19 cellular contexts compared by ENCODE assay signal in genomic region chr3:52406231-52406661, GRCh38. TPM values are rescaled to one million over a fixed set of nuclear protein-coding genes. Genes with fewer than 3 reads are reported as not detected.
DNase-seq lines count a peak whose midpoint lies in the region; ATAC-seq and TF ChIP-seq lines count a peak whose summit lies in the region.
"Had no signal": no experiment of that assay in that cellular context is flagged by ENCODE, and none has a peak within 500 bp of the region (broad histone marks: within the 10 kb centered on the region; RNA-seq: fewer than 3 reads in every experiment).

No MANE protein-coding gene starts in this region.

- H3K36me3 ChIP-seq in osteoblast (ENCODE audit: insufficient read depth, low read length) (peaks cover 70% of the 10 kb centered on the region), PC-3 (ENCODE audit: low read depth, low read length) (peaks cover 61% of the 10 kb centered on the region)

- BruUV-seq in PC-3 (replicated peaks; lab: Mats Ljungman, UMichigan): no TSS peak

- no peaks in the 10 kb centered on the region for H3K9me2 ChIP-seq in PC-3 (replicated peaks; ENCODE audit: low read length)

- H3K27ac ChIP-seq in osteoblast (ENCODE audit: low read depth, low read length) (no peak overlapping the region), PC-3 (ENCODE audit: low read length) (no peak overlapping the region)
- H3K27ac ChIP-seq: brain microvascular endothelial cell, tibial artery had no signal

- POLR2A ChIA-PET in PC-3 (lab: Charles Lee; ENCODE audit: unreplicated experiment): no interaction called here

- intact Hi-C loops in Right ventricle myocardium superior (cut with DNase I) (no loop called here), left cardiac atrium (cut with DNase I) (no loop called here), PC-3 (cut with micrococcal nuclease) (no loop called here)

- DNase-seq in Right ventricle myocardium superior (peak; percentile 43), left cardiac atrium (no peak), osteoblast (ENCODE audit: insufficient read length, low spot score, missing footprints) (peak; percentile 50), DMS153 (lab: John Stamatoyannopoulos, UW) (no peak), PC-3 (no peak), NCI-H446 treated with DMSO at 0.1 percent for 48 hours (lab: John Stamatoyannopoulos, UW) (no peak)
- DNase-seq: activated CD4-positive, alpha-beta T cell treated with anti-CD3 and anti-CD28 coated beads, Interleukin-2, amount 10 ng/mL, durations not matched to agents 24 days and 14 days; brain microvascular endothelial cell; DND-41; NCI-H1436; NCI-H226; NK-92 treated with Interleukin-12 subunit alpha and Interleukin-12 subunit beta, amount 100 ng/mL, for 24 hours had no signal

- H3F3A ChIP-seq in PC-3 (ENCODE audit: low read length, unreplicated experiment): no peaks in the 10 kb centered on the region

- no peaks in the 10 kb centered on the region for H3K27me3 ChIP-seq in osteoblast (ENCODE audit: insufficient read depth, low read length)
- H3K27me3 ChIP-seq in PC-3 (ENCODE audit: low read length): no peaks in the 10 kb centered on the region
- H3K27me3 ChIP-seq: brain microvascular endothelial cell, tibial artery had no signal

- H4K20me1 ChIP-seq in osteoblast (ENCODE audit: insufficient read depth, low read length) (peaks cover 12% of the 10 kb centered on the region), PC-3 (ENCODE audit: low read length) (no peaks in the 10 kb centered on the region)

- H2AFZ ChIP-seq in osteoblast (ENCODE audit: low read length) (no peak overlapping the region), PC-3 (ENCODE audit: low read length) (no peak overlapping the region)
- H2AFZ ChIP-seq: GM23338 had no signal

- H3K9ac ChIP-seq in PC-3 (ENCODE audit: low read length): no peak overlapping the region

- H3K9me3 ChIP-seq in osteoblast (ENCODE audit: low read depth, low read length) (no peaks in the 10 kb centered on the region), PC-3 (ENCODE audit: low read length) (no peaks in the 10 kb centered on the region)
- H3K9me3 ChIP-seq: tibial artery had no signal

- H3K4me1 ChIP-seq in osteoblast (ENCODE audit: insufficient read depth, low read length) (peaks cover 14% of the 10 kb centered on the region), PC-3 (ENCODE audit: insufficient read depth, low read length) (peaks cover 12% of the 10 kb centered on the region)

- H3K4me3 ChIP-seq in osteoblast (ENCODE audit: insufficient read depth, low read length) (no peak overlapping the region), PC-3 (ENCODE audit: low read length) (no peak overlapping the region)
- H3K4me3 ChIP-seq: GM23338, tibial artery had no signal

- H3K4me2 ChIP-seq in osteoblast (ENCODE audit: insufficient read depth, low read length) (no peak overlapping the region), PC-3 (ENCODE audit: low read length) (no peak overlapping the region)
- H3K4me2 ChIP-seq: GM23338 had no signal

- CTCF ChIA-PET in PC-3 (lab: Charles Lee): no interaction called here

- ATAC-seq in Right ventricle myocardium superior (ENCODE audit: poor library complexity) (no peak), left cardiac atrium (no peak), esophagus mucosa (peak; percentile 66), HG03045 (IDR thresholded peaks at IDR 0.05; ENCODE audit: unreplicated experiment) (no peak), PC-3 (no peak)
- ATAC-seq: activated naive CD4-positive, alpha-beta T cell treated with anti-CD3 and anti-CD28 coated beads, Interleukin-2, amount 50 U/mL, for 72 hours; GM23338; naive thymus-derived CD8-positive, alpha-beta T cell; stimulated activated effector memory CD8-positive, alpha-beta T cell treated with anti-CD3 and anti-CD28 coated beads, Interleukin-12 subunit alpha, Interleukin-12 subunit beta, amount 100 ng/mL, for 72 hours had no signal

- TF ChIP-seq CTCF in osteoblast (IDR thresholded peaks at IDR 0.05; ENCODE audit: extremely low read depth, low read depth, low read length) (no peak), PC-3 (conservative IDR thresholded peaks at IDR 0.05; ENCODE audit: low read depth, low read length) (no peak)

- peaks cover 30% of the 10 kb centered on the region for H3K79me2 ChIP-seq in osteoblast (ENCODE audit: insufficient read depth, low read length)
- H3K79me2 ChIP-seq in PC-3 (ENCODE audit: low read length): peaks cover 32% of the 10 kb centered on the region

RNA-seq across cellular contexts. Expression of gene BAP1, which starts 3.6 kb away (rescaled TPM):
- total RNA-seq in Right ventricle myocardium superior (46.2 TPM), left cardiac atrium (10 to 100 TPM; 52.6 to 62.4 TPM), esophagus mucosa (43.9 TPM), osteoblast (65.4 and 72.4 TPM in 2 replicates), PC-3 (2014; rRNA removed) (103 and 108 TPM in 2 replicates)

RNA-seq across cellular contexts. Expression of gene PHF7, which starts 4.2 kb away (rescaled TPM):
- total RNA-seq in Right ventricle myocardium superior (16.8 TPM), left cardiac atrium (10 to 100 TPM; 13.1 to 16.0 TPM), esophagus mucosa (6.0 TPM), osteoblast (8.8 and 10.9 TPM in 2 replicates), PC-3 (2014; rRNA removed) (7.3 and 8.5 TPM in 2 replicates)

RNA-seq across cellular contexts. Expression of gene SEMA3G, which starts 38.7 kb away (rescaled TPM):
- total RNA-seq in Right ventricle myocardium superior: 10.4 TPM
- 10 to 100 TPM; 13.7 to 19.9 TPM for total RNA-seq in left cardiac atrium
- 2.7 TPM for total RNA-seq in esophagus mucosa
- total RNA-seq in osteoblast: under 0.01 TPM in 1 of 2 replicates, not detected in the other
- total RNA-seq in PC-3 (2014; rRNA removed): 0.77 and 1.6 TPM in 2 replicates
- total RNA-seq: naive thymus-derived CD8-positive, alpha-beta T cell had no signal

RNA-seq across cellular contexts. Expression of gene TNNC1, which starts 47.6 kb away (rescaled TPM):
- total RNA-seq in Right ventricle myocardium superior (7,948 TPM), left cardiac atrium (1,000 to 10,000 TPM; 2,841 to 3,233 TPM), esophagus mucosa (0.88 TPM), osteoblast (0.29 and 0.36 TPM in 2 replicates), PC-3 (2014; rRNA removed) (1.9 and 4.9 TPM in 2 replicates)

RNA-seq across cellular contexts. Expression of gene NISCH, which starts 49.2 kb away (rescaled TPM):
- total RNA-seq in Right ventricle myocardium superior (46.0 TPM), left cardiac atrium (10 to 100 TPM; 45.9 to 49.0 TPM), esophagus mucosa (38.0 TPM), osteoblast (72.2 and 83.2 TPM in 2 replicates), PC-3 (2014; rRNA removed) (60.4 and 65.3 TPM in 2 replicates)

Comparison
In these comparisons a context has a peak if more than half of its experiments do, and no peak if none do; other contexts are left out.
1. DNase-seq: peak in Right ventricle myocardium superior (single experiment) and osteoblast (single experiment); none in left cardiac atrium (single experiment), DMS153 (single experiment), PC-3 (single experiment) and NCI-H446 treated with DMSO at 0.1 percent for 48 hours (single experiment).